1 cellular context compared by ENCODE assay signal in genomic region chr1:46220808-46221207, GRCh38.
TF ChIP-seq lines count a peak whose summit lies in the region.

No MANE protein-coding gene starts in this region.

TF ChIP-seq in HepG2, 621 proteins besides CTCF, POLR2A, EP300 and RAD21:
- TF ChIP-seq GABPA (IDR thresholded peaks at IDR 0.05; ENCODE audit: low read depth, low read length) (0 out of 2 replicates have a peak, but pooled peaks have one; percentile 17), GABPA (CRISPR knock-in tag; IDR thresholded peaks at IDR 0.05; ENCODE audit: low read depth) (peak; percentile 78), HOXA3 (CRISPR knock-in tag; IDR thresholded peaks at IDR 0.05) (0 out of 2 replicates have a peak, but pooled peaks have one; percentile 16), HMG20A (CRISPR knock-in tag; IDR thresholded peaks at IDR 0.05; ENCODE audit: borderline replicate concordance) (no peak), ZNF20 (CRISPR knock-in tag; IDR thresholded peaks at IDR 0.05) (no peak), CREB1 (IDR thresholded peaks at IDR 0.05) (0 out of 2 replicates have a peak, but pooled peaks have one; percentile 15), CREB1 (CRISPR knock-in tag; IDR thresholded peaks at IDR 0.05) (no peak)
TF ChIP-seq in HepG2: peak in this region for 3.
